In genomic region chr6:165925474-165926156, GRCh38 we compare ENCODE assay signal across 22 cellular contexts.
"Had no signal": no experiment of that assay in that cellular context is flagged by ENCODE, and none has a peak within 500 bp of the region (broad histone marks: within the 10 kb centered on the region; RNA-seq: fewer than 3 reads in every experiment).

No MANE protein-coding gene starts in this region.

- H3K27ac ChIP-seq: breast epithelium, SK-N-MC had no signal

- H3K36me3 Mint-ChIP-seq: activated naive CD8-positive, alpha-beta T cell; T-cell had no signal

- H3K4me3 ChIP-seq: breast epithelium, K562, SK-N-MC had no signal

- ATAC-seq: activated CD4-positive, CD25-positive, alpha-beta regulatory T cell treated with anti-CD3 and anti-CD28 coated beads, Interleukin-2, amount 50 U/mL, for 24 hours; activated CD8-positive, alpha-beta T cell treated with anti-CD3 and anti-CD28 coated beads, Interleukin-2, amount 10 ng/mL, durations not matched to agents 7 days and 5 days; K562; T-cell had no signal

- H3K4me3 Mint-ChIP-seq: activated CD8-positive, alpha-beta T cell treated with anti-CD3 and anti-CD28 coated beads, Interleukin-2, amount 10 ng/mL, durations not matched to agents 7 days and 5 days; activated naive CD8-positive, alpha-beta T cell; T-cell had no signal

- H3K36me3 ChIP-seq: breast epithelium had no signal

- DNase-seq: activated CD4-positive, alpha-beta T cell treated with anti-CD3 and anti-CD28 coated beads for 4 hours; activated CD8-positive, alpha-beta memory T cell treated with anti-CD3 and anti-CD28 coated beads, Interleukin-2, amount 50 U/mL, for 48 hours; activated CD8-positive, alpha-beta T cell treated with anti-CD3 and anti-CD28 coated beads, Interleukin-2, amount 10 ng/mL, durations not matched to agents 7 days and 5 days; activated effector memory CD4-positive, alpha-beta T cell treated with anti-CD3 and anti-CD28 coated beads, Interleukin-2, amount 50 U/mL, for 16 hours; activated naive CD4-positive, alpha-beta T cell treated with Interleukin-2 at 50 U/mL for 16 hours; activated T-cell treated with anti-CD3 and anti-CD28 coated beads, Interleukin-2, amount 50 U/mL, for 1 hour; caudate nucleus; Karpas-422; NCI-H1092; NCI-H1417; NCI-H1930; NCI-H2171; NCI-H2227 treated with DMSO at 0.1 percent for 48 hours; NCI-H446 treated with DMSO at 0.1 percent for 48 hours; NCI-H774; T-cell; T-helper 2 cell had no signal

- H3K27me3 ChIP-seq: breast epithelium had no signal

- H3K4me1 ChIP-seq: breast epithelium had no signal

- H3K4me1 Mint-ChIP-seq: T-cell had no signal
